Comparison of ENCODE assay signal across 32 cellular contexts in genomic region chr10:102426803-102427287, GRCh38. TPM values are rescaled to one million over a fixed set of nuclear protein-coding genes. Genes with fewer than 3 reads are reported as not detected.
DNase-seq lines count a peak whose midpoint lies in the region; ATAC-seq and TF ChIP-seq lines count a peak whose summit lies in the region.
"Had no signal": no experiment of that assay in that cellular context is flagged by ENCODE, and none has a peak within 500 bp of the region (broad histone marks: within the 10 kb centered on the region; RNA-seq: fewer than 3 reads in every experiment).

No MANE protein-coding gene starts in this region.

- TF ChIP-seq EP300 in SK-N-SH (IDR thresholded peaks at IDR 0.05; ENCODE audit: borderline replicate concordance in 1 of 2, low read depth in 1 of 2, low read length in 1 of 2) = no peak

- H3K9me3 ChIP-seq in SK-N-SH (no peaks in the 10 kb centered on the region), esophagus squamous epithelium (no peaks in the 10 kb centered on the region)
- H3K9me3 ChIP-seq: adrenal gland, lower lobe of right lung, mucosa of descending colon, psoas muscle, transverse colon had no signal

- H3K4me3 ChIP-seq in SK-N-SH (ENCODE audit: low read depth in 2 of 2, low read length in 1 of 2) = no peak overlapping the region
- H3K4me3 ChIP-seq in esophagus squamous epithelium = no peak overlapping the region
- H3K4me3 ChIP-seq: adrenal gland, GM23338, lower lobe of right lung, mucosa of descending colon, psoas muscle, transverse colon had no signal

- TF ChIP-seq CTCF in SK-N-SH (IDR thresholded peaks at IDR 0.05) (no peak), 22Rv1 (IDR thresholded peaks at IDR 0.05) (no peak), esophagus squamous epithelium (IDR thresholded peaks at IDR 0.05) (no peak)

- WGBS in SK-N-SH (ENCODE audit: low lambda C conversion rate) = 63% methylated on average over 7 of the region's 7 CpGs
- WGBS in esophagus squamous epithelium, 2 donors = 66 to 71% methylated on average over 7 of the region's 7 CpGs

- H3K9ac ChIP-seq in SK-N-SH = no peak overlapping the region

- H3K4me1 Mint-ChIP-seq in central memory CD8-positive, alpha-beta T cell = peaks cover 25% of the 10 kb centered on the region

- no peak for TF ChIP-seq POLR2A in esophagus squamous epithelium (IDR thresholded peaks at IDR 0.05)

- H3K9me3 Mint-ChIP-seq in central memory CD8-positive, alpha-beta T cell = no peaks in the 10 kb centered on the region
- H3K9me3 Mint-ChIP-seq: activated CD4-positive, alpha-beta memory T cell treated with anti-CD3 and anti-CD28 coated beads for 36 hours; GM23338; natural killer cell had no signal

- no peaks in the 10 kb centered on the region for H4K20me1 ChIP-seq in SK-N-SH (ENCODE audit: insufficient read depth)

- POLR2A ChIA-PET in SK-N-SH (lab: Yijun Ruan, JAX) = no interaction called here

- H3F3A ChIP-seq in SK-N-SH (replicated peaks; ENCODE audit: insufficient read depth) = peaks cover 8% of the 10 kb centered on the region

- H3K4me2 ChIP-seq in SK-N-SH = no peak overlapping the region
- H3K4me2 ChIP-seq: GM23338 had no signal

- no peaks in the 10 kb centered on the region for H3K27me3 Mint-ChIP-seq in central memory CD8-positive, alpha-beta T cell
- H3K27me3 Mint-ChIP-seq: activated CD4-positive, alpha-beta memory T cell treated with anti-CD3 and anti-CD28 coated beads for 36 hours had no signal

- H3K9me2 ChIP-seq in SK-N-SH = no peaks in the 10 kb centered on the region

- peaks cover 9% of the 10 kb centered on the region for H3K79me2 ChIP-seq in SK-N-SH (ENCODE audit: insufficient read depth)

- H3K36me3 ChIP-seq in SK-N-SH (replicated peaks in 1 of 2; ENCODE audit: control insufficient read depth in 1 of 2, insufficient read depth in 2 of 2, low read length in 1 of 2) (peaks cover 3 to 21% of the 10 kb centered on the region in 2 experiments), esophagus squamous epithelium (peaks cover 5 to 24% (median 9%) of the 10 kb centered on the region in 3 donors)

- DNase-seq in SK-N-SH (no peak), M059J (ENCODE audit: low read depth) (peak; percentile 77), esophagus squamous epithelium (lab: John Stamatoyannopoulos, UW) (no peak), HT-29 (ENCODE audit: low spot score) (no peak)
- no peak for DNase-seq in central memory CD8-positive, alpha-beta T cell (ENCODE audit: low spot score in 2 of 2)
- no peak for DNase-seq in stimulated activated naive CD4-positive, alpha-beta T cell (lab: John Stamatoyannopoulos, UW)
- DNase-seq: 8988T; activated CD4-positive, alpha-beta memory T cell treated with anti-CD3 and anti-CD28 coated beads for 36 hours; activated CD4-positive, CD25-positive, alpha-beta regulatory T cell; adrenal gland; brain microvascular endothelial cell; DMS79 treated with DMSO at 0.1 percent for 48 hours; hippocampal formation; lower lobe of right lung; mucosa of descending colon; natural killer cell; NCI-H1092 treated with DMSO at 0.1 percent for 48 hours; NCI-H1930; NCI-H2171 treated with DMSO at 0.1 percent for 48 hours; NCI-H524 treated with DMSO at 0.1 percent for 48 hours; occipital lobe; psoas muscle; stimulated activated CD4-positive, alpha-beta T cell treated with anti-CD3 and anti-CD28 coated beads, Interleukin-12 subunit alpha, Interleukin-12 subunit beta, amount 100 ng/mL, for 4 hours; stimulated activated CD4-positive, alpha-beta T cell treated with anti-CD3 and anti-CD28 coated beads, Interleukin-2, amount 100 ng/mL, for 48 hours; T-helper 1 cell; transverse colon had no signal

- intact Hi-C loops in esophagus squamous epithelium (cut with DNase I) = no loop called here

- H3K4me3 Mint-ChIP-seq in central memory CD8-positive, alpha-beta T cell = no peak overlapping the region
- H3K4me3 Mint-ChIP-seq: activated CD4-positive, alpha-beta memory T cell treated with anti-CD3 and anti-CD28 coated beads for 36 hours; GM23338; natural killer cell had no signal

- CTCF ChIA-PET in SK-N-SH (lab: Yijun Ruan, JAX) = interaction anchor here (1.8 to 18.3 kb wide), 3 partner anchors 27 to 196 kb away, joined by 9 to 359 read pairs (median 57); partner anchors contain the start of gene NFKB2

- peak overlapping the region; percentile 5 for H3K27ac Mint-ChIP-seq in central memory CD8-positive, alpha-beta T cell (ENCODE audit: low read depth)
- H3K27ac Mint-ChIP-seq: GM23338, natural killer cell had no signal

- no peak for ATAC-seq in SK-N-SH treated with all-trans-retinoic acid at 6 μM for 48 hours
- ATAC-seq in central memory CD8-positive, alpha-beta T cell (replicated peaks; ENCODE audit: extremely low read depth, poor library complexity, severe bottlenecking) = no peak
- ATAC-seq: GM23338, lower lobe of right lung, mucosa of descending colon, natural killer cell, psoas muscle, sciatic nerve had no signal

- TF ChIP-seq RAD21 in SK-N-SH (IDR thresholded peaks at IDR 0.05; ENCODE audit: low read length) = no peak

- no peaks in the 10 kb centered on the region for H3K27me3 ChIP-seq in SK-N-SH (ENCODE audit: insufficient read depth)
- no peaks in the 10 kb centered on the region for H3K27me3 ChIP-seq in esophagus squamous epithelium
- H3K27me3 ChIP-seq: adrenal gland, brain microvascular endothelial cell, transverse colon had no signal

- H3K4me1 ChIP-seq in SK-N-SH (ENCODE audit: control insufficient read depth in 1 of 2, insufficient read depth in 2 of 2, low read depth in 1 of 2, low read length in 1 of 2) (peaks cover 0 to 20% of the 10 kb centered on the region in 2 experiments; a peak in 2 of 4 replicates), esophagus squamous epithelium (peaks cover 20 to 36% (median 22%) of the 10 kb centered on the region in 3 donors)

- H2AFZ ChIP-seq in SK-N-SH (ENCODE audit: low read depth) = no peak overlapping the region
- H2AFZ ChIP-seq: GM23338 had no signal

- peaks cover 3% of the 10 kb centered on the region for H3K36me3 Mint-ChIP-seq in central memory CD8-positive, alpha-beta T cell (ENCODE audit: insufficient read depth)
- H3K36me3 Mint-ChIP-seq: natural killer cell had no signal

- no peak overlapping the region for H3K27ac ChIP-seq in SK-N-SH (ENCODE audit: low read depth in 2 of 2, low read length in 1 of 2)
- peak overlapping the region; percentile 23; the same call in 1 of the 2 replicates for H3K27ac ChIP-seq in 22Rv1
- H3K27ac ChIP-seq in esophagus squamous epithelium = no peak overlapping the region
- H3K27ac ChIP-seq: adrenal gland, brain microvascular endothelial cell, lower lobe of right lung, psoas muscle, transverse colon had no signal

TF ChIP-seq in SK-N-SH, 30 proteins besides CTCF, POLR2A, EP300 and RAD21:
- TF ChIP-seq FOSL2 (IDR thresholded peaks at IDR 0.05; ENCODE audit: borderline replicate concordance, low read depth) (peak; percentile 28; the same call in 1 of the 2 replicates), RXRA (IDR thresholded peaks at IDR 0.05; ENCODE audit: borderline replicate concordance, low read depth) (no peak)

TF ChIP-seq in SK-N-SH treated with all-trans-retinoic acid at 6 μM for 48 hours, 23 proteins besides CTCF, POLR2A, EP300 and RAD21:
- TF ChIP-seq CREB5 (CRISPR knock-in tag; IDR thresholded peaks at IDR 0.05; ENCODE audit: low read depth) = no peak

RNA-seq across cellular contexts. Expression of gene CUEDC2, which starts 5.5 kb away (rescaled TPM):
- 130 and 162 TPM in 2 replicates for polyA plus RNA-seq in SK-N-SH (2012; rRNA removed)
- polyA plus RNA-seq in SK-N-SH (2012; cell fraction: cytosol; rRNA removed) = 95.1 and 125 TPM in 2 replicates
- 224 and 316 TPM in 2 replicates for polyA plus RNA-seq in SK-N-SH (2012; cell fraction: nucleus; rRNA removed)
- 33.1 and 50.9 TPM in 2 replicates for total RNA-seq in M059J (2014; rRNA removed; shearing (Covaris generic))
- 10 to 100 TPM; 16.6 to 37.6 (median 27.0) TPM for total RNA-seq in esophagus squamous epithelium
- total RNA-seq in HT-29 (2014; rRNA removed; shearing (Covaris generic)) = 37.0 and 38.6 TPM in 2 replicates

RNA-seq across cellular contexts. Expression of gene FBXL15, which starts 6.2 kb away (rescaled TPM):
- polyA plus RNA-seq in SK-N-SH (2012; rRNA removed) = 11.7 and 17.2 TPM in 2 replicates
- 6.0 and 10.9 TPM in 2 replicates for polyA plus RNA-seq in SK-N-SH (2012; cell fraction: cytosol; rRNA removed)
- polyA plus RNA-seq in SK-N-SH (2012; cell fraction: nucleus; rRNA removed) = 38.1 and 88.2 TPM in 2 replicates
- total RNA-seq in M059J (2014; rRNA removed; shearing (Covaris generic)) = 8.2 and 18.8 TPM in 2 replicates
- 10 to 100 TPM; 10.6 to 20.2 (median 18.8) TPM for total RNA-seq in esophagus squamous epithelium
- 25.5 and 49.5 TPM in 2 replicates for total RNA-seq in HT-29 (2014; rRNA removed; shearing (Covaris generic))

RNA-seq across cellular contexts. Expression of gene PSD, which starts 8.3 kb away (rescaled TPM):
- polyA plus RNA-seq in SK-N-SH (2012; rRNA removed) = 0.97 and 0.99 TPM in 2 replicates
- polyA plus RNA-seq in SK-N-SH (2012; cell fraction: cytosol; rRNA removed) = 0.45 and 1.0 TPM in 2 replicates
- polyA plus RNA-seq in SK-N-SH (2012; cell fraction: nucleus; rRNA removed) = 2.1 and 3.1 TPM in 2 replicates
- not detected in 2 replicates for total RNA-seq in M059J (2014; rRNA removed; shearing (Covaris generic))
- 1 to 10 TPM in 2 of 4 donors, under 1 TPM in 2; 0.22 to 3.4 (median 0.93) TPM for total RNA-seq in esophagus squamous epithelium
- 0.18 and 0.47 TPM in 2 replicates for total RNA-seq in HT-29 (2014; rRNA removed; shearing (Covaris generic))

RNA-seq across cellular contexts. Expression of gene C10orf95, which starts 24.5 kb away (rescaled TPM):
- 0.05 and 0.07 TPM in 2 replicates for polyA plus RNA-seq in SK-N-SH (2012; rRNA removed)
- 0.03 and 0.07 TPM in 2 replicates for polyA plus RNA-seq in SK-N-SH (2012; cell fraction: cytosol; rRNA removed)
- polyA plus RNA-seq in SK-N-SH (2012; cell fraction: nucleus; rRNA removed) = 0.08 and 0.19 TPM in 2 replicates
- not detected in 2 replicates for total RNA-seq in M059J (2014; rRNA removed; shearing (Covaris generic))
- 1 to 10 TPM in 2 of 4 donors, under 1 TPM in 1, not detected in 1; 0.23 to 1.9 (median 1.1) TPM for total RNA-seq in esophagus squamous epithelium
- total RNA-seq in HT-29 (2014; rRNA removed; shearing (Covaris generic)) = 4.5 and 11.7 TPM in 2 replicates
- total RNA-seq: occipital lobe, psoas muscle, sciatic nerve, SK-MEL-5, subcutaneous adipose tissue had no signal

RNA-seq across cellular contexts. Expression of gene NFKB2, which starts 31.3 kb away (rescaled TPM):
- polyA plus RNA-seq in SK-N-SH (2012; rRNA removed) = 20.6 and 26.6 TPM in 2 replicates
- 9.9 and 14.1 TPM in 2 replicates for polyA plus RNA-seq in SK-N-SH (2012; cell fraction: cytosol; rRNA removed)
- polyA plus RNA-seq in SK-N-SH (2012; cell fraction: nucleus; rRNA removed) = 66.4 and 78.0 TPM in 2 replicates
- 9.1 and 20.7 TPM in 2 replicates for total RNA-seq in M059J (2014; rRNA removed; shearing (Covaris generic))
- 10 to 100 TPM; 10.7 to 20.2 (median 15.6) TPM for total RNA-seq in esophagus squamous epithelium
- 27.5 and 38.4 TPM in 2 replicates for total RNA-seq in HT-29 (2014; rRNA removed; shearing (Covaris generic))
